In the genomic region with DNA sequence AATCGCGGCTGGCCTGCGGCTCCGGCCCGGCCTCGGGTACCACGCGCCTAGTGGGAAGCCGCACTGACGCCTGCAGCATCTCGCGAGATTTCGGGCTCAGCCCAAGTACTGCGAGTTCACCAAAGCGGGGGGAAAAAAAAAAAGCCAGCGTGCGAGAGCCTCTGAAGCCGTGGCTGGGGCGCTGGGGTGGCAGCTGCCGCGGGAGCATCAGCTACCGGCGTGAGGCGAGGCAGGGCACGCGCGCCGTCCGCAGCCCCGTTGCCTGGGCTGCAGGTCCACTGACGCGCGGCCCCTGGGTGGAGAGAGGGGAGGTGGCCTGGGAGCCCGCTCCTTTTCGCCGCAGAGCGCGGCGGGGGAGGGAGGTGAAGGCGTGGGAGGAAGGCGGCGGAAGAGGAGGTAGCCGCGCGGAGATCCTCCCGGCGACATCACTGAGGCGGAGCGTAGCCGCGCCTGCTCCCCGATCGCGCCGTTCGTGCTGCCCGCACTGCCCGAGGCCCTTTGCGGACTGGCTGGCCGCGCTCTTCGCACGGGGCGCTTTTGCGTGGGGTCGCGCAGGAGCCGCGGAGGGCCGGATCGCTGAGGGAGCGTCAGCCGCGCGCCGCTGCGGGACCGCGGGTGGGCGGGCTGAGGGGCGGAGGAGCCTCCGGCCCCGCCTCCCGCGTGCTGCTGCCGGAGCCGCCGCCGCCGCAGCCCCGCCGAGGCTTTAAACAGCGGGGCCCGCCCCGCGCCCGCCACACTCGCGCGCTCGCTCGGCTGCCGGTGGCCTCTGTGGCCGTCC, we compare ENCODE assay signal across 8 cellular contexts. TPM values are rescaled to one million over a fixed set of nuclear protein-coding genes. Genes with fewer than 3 reads are reported as not detected.
DNase-seq lines count a peak whose midpoint lies in the region; ATAC-seq and TF ChIP-seq lines count a peak whose summit lies in the region.

Gene SLC12A2 (plus strand): TSS at position 734 of the 778 bp plus-strand sequence. CDS start 189 bp downstream, outside the sequence.

- peak; percentile 61 for ATAC-seq in HG02852 (IDR thresholded peaks at IDR 0.05; ENCODE audit: unreplicated experiment)
- ATAC-seq in left cardiac atrium, result peak; percentile 91 to 93
- ATAC-seq in upper lobe of left lung (ENCODE audit: low FRiP score in 2 of 2), result peak; percentile 91 to 95

- in situ Hi-C loops in GM13977 (cut with MboI; ENCODE audit: low pct_unique_long_range_greater_than_20kb, low sequenced_read_pairs, unreplicated experiment), result no loop called here

- 0% methylated on average over 43 of the region's 104 CpGs; no CpG with 5 or more reads in 1 of the 2 donors for WGBS in upper lobe of left lung, 2 donors

- peak within 1 kb of the TSS; percentile 83 to 92 (median 86) for H3K4me3 ChIP-seq in upper lobe of left lung

- no peaks in the 10 kb centered on the region for H3K36me3 ChIP-seq in upper lobe of left lung

- no peaks in the 10 kb centered on the region for H3K27me3 ChIP-seq in upper lobe of left lung

- H3K4me1 ChIP-seq in upper lobe of left lung, result peaks cover 22 to 53% (median 37%) of the 10 kb centered on the region in 4 donors

- DNase-seq in GM13977 (ENCODE audit: low spot score) (peak; percentile 90), NCI-H1436 treated with DMSO at 0.1 percent for 48 hours (lab: John Stamatoyannopoulos, UW) (peak; percentile 31), amniotic epithelial cell (ENCODE audit: low read depth) (peak; percentile 93), left cardiac atrium (peak; percentile 95), posterior vena cava (ENCODE audit: low spot score) (peak; percentile 98), upper lobe of left lung (peak; percentile 93 to 96)

- TF ChIP-seq EP300 in upper lobe of left lung (IDR thresholded peaks at IDR 0.05), result peak in 1 of 4 donors; percentile 2

- peak within 1 kb of the TSS; percentile 89 to 95 (median 92) for H3K27ac ChIP-seq in upper lobe of left lung

- intact Hi-C loops in T-helper 1 cell treated with Interleukin-12 subunit alpha and Interleukin-12 subunit beta and Interleukin-4 antibody, amounts not matched to agents 30 ng/mL and 1 ng/mL, for 36 hours (cut with micrococcal nuclease), result loop anchor here (1.0 to 2.0 kb wide), 8 partner anchors 174 to 1483 kb away; partner anchors contain the start of genes ISOC1, MARCHF3, PHAX and PRRC1
- intact Hi-C loops in left cardiac atrium (cut with DNase I), result loop anchor here (5.0 to 10.0 kb wide), 3 partner anchors 121 to 328 kb away; no protein-coding TSS in a partner anchor
- intact Hi-C loops in posterior vena cava (cut with DNase I), result no loop called here

- H3K9me3 ChIP-seq in upper lobe of left lung, result no peaks in the 10 kb centered on the region

- TF ChIP-seq POLR2A in upper lobe of left lung (IDR thresholded peaks at IDR 0.05), result peak in 3 of 4 donors; percentile 77 to 80 (median 79)

- no peak for TF ChIP-seq CTCF in GM13977 (IDR thresholded peaks at IDR 0.05; ENCODE audit: extremely low read depth, insufficient read depth, missing control alignments)
- TF ChIP-seq CTCF in upper lobe of left lung (IDR thresholded peaks at IDR 0.05), result peak in 3 of 6 experiments; percentile 19 to 21 (median 19)

RNA-seq across cellular contexts. Expression of gene SLC12A2, which starts in this region (rescaled TPM):
- total RNA-seq in T-helper 1 cell treated with Interleukin-12 subunit alpha and Interleukin-12 subunit beta and Interleukin-4 antibody, amounts not matched to agents 30 ng/mL and 1 ng/mL, for 36 hours, result 18.2 and 20.2 TPM in 2 replicates
- total RNA-seq in left cardiac atrium, result 10 to 100 TPM; 13.2 to 20.1 TPM
- 10 to 100 TPM; 14.4 to 23.0 TPM for total RNA-seq in posterior vena cava
- 10 to 100 TPM; 12.6 to 44.1 (median 28.0) TPM for total RNA-seq in upper lobe of left lung

Comparison
In these comparisons a context has a peak if more than half of its experiments do, and no peak if none do; other contexts are left out.
1. Peak in every context shown above with its lines: DNase-seq, ATAC-seq, H3K4me3 ChIP-seq and H3K27ac ChIP-seq.
2. DNase-seq: peak in every context shown above with its lines; median percentile 98 in posterior vena cava; 95 in left cardiac atrium; 94 in upper lobe of left lung; 93 in amniotic epithelial cell; 90 in GM13977; 31 in NCI-H1436 treated with DMSO at 0.1 percent for 48 hours.
3. intact Hi-C loops: an anchor here in T-helper 1 cell treated with Interleukin-12 subunit alpha and Interleukin-12 subunit beta and Interleukin-4 antibody, amounts not matched to agents 30 ng/mL and 1 ng/mL, for 36 hours (1.0 to 2.0 kb wide) and left cardiac atrium (5.0 to 10.0 kb wide); none called in posterior vena cava.